In the genomic region with DNA sequence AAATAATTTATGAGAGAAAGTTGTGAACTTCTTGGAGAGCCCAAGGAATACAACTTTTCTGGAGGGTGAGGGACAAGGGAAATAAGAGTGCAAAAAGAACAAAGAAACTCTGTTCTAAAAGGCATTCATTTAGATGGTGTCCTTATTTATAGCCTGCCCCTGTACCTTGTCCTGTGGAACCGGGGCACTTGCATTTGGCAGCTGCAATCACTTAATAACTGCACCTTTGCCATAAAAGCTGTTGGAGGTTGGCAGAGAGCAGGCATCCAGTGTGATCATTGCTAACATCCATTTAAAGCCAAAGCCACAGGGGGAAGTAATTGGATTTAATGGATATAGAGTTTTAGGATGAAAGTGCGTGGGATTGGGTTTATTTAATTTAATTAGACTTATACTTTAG, we compare ENCODE assay signal across 18 cellular contexts.
"Had no signal": no experiment of that assay in that cellular context is flagged by ENCODE, and none has a peak within 500 bp of the region (broad histone marks: within the 10 kb centered on the region; RNA-seq: fewer than 3 reads in every experiment).

No MANE protein-coding gene starts in this region.

- H3K9me3 ChIP-seq: esophagus squamous epithelium, gastroesophageal sphincter, psoas muscle, testis, tibial nerve had no signal

- H3K4me1 ChIP-seq: testis had no signal

- H3K36me3 ChIP-seq: esophagus squamous epithelium, gastroesophageal sphincter, tibial nerve had no signal

- H3K27ac ChIP-seq: esophagus squamous epithelium, gastroesophageal sphincter, psoas muscle, testis, tibial nerve had no signal

- H3K4me3 ChIP-seq: esophagus squamous epithelium, gastroesophageal sphincter, psoas muscle, testis, tibial nerve had no signal

- DNase-seq: dermis blood vessel endothelial cell; esophagus squamous epithelium; foreskin fibroblast; glutamatergic neuron; immature natural killer cell; mesendoderm; naive thymus-derived CD4-positive, alpha-beta T cell; nephron progenitor cell; psoas muscle; retina; stimulated activated CD4-positive, alpha-beta T cell treated with anti-CD3 and anti-CD28 coated beads, Interleukin-2, amount 100 ng/mL, for 24 hours; stimulated activated CD4-positive, alpha-beta T cell treated with anti-CD3 and anti-CD28 coated beads, Interleukin-4, amount 100 ng/mL, for 4 hours; stimulated activated naive B cell treated with anti-CD40 and anti-IgM and Interleukin-4, amounts not matched to agents 10 μg/mL and 1 μg/mL and 100 μg/mL, for 72 hours; stimulated activated naive CD8-positive, alpha-beta T cell treated with anti-CD3 and anti-CD28 coated beads, Interleukin-15, amount 100 ng/mL, for 72 hours; testis had no signal

- ATAC-seq: gastroesophageal sphincter; naive thymus-derived CD4-positive, alpha-beta T cell; psoas muscle; sciatic nerve; stimulated activated naive B cell treated with anti-CD40 and anti-IgM and Interleukin-4, amounts not matched to agents 10 μg/mL and 1 μg/mL and 100 μg/mL, for 72 hours; stimulated activated naive CD8-positive, alpha-beta T cell treated with anti-CD3 and anti-CD28 coated beads, Interleukin-15, amount 100 ng/mL, for 72 hours had no signal
